In genomic region chr7:131008840-131009651, GRCh38 we compare ENCODE assay signal across 9 cellular contexts.
A peak's percentile ranks its signal among the peaks of the same experiment; 100 is the strongest.
DNase-seq lines count a peak whose midpoint lies in the region; FAIRE-seq and TF ChIP-seq lines count a peak whose summit lies in the region.
"Had no signal": no experiment of that assay in that cellular context is flagged by ENCODE, and none has a peak within 500 bp of the region (broad histone marks: within the 10 kb centered on the region; RNA-seq: fewer than 3 reads in every experiment).

No MANE protein-coding gene starts in this region.

- peak overlapping the region; percentile 92 for H3K27ac Mint-ChIP-seq in activated naive CD4-positive, alpha-beta T cell treated with anti-CD3 and anti-CD28 coated beads, Interleukin-2, amount 10 ng/mL, durations not matched to agents 7 days and 5 days
- H3K27ac Mint-ChIP-seq in activated T-helper 1 cell treated with anti-CD3 and anti-CD28 coated beads, Interleukin-12 subunit alpha, Interleukin-12 subunit beta, Interleukin-2, Interleukin-4 antibody, amounts not matched to agents 30 ng/mL and 10 ng/mL and 1 ng/mL, durations not matched to agents 14 hours and 24 hours and 36 hours = peak overlapping the region; percentile 91
- H3K27ac Mint-ChIP-seq in nephron progenitor cell = no peak overlapping the region

- TF ChIP-seq CTCF in kidney (IDR thresholded peaks at IDR 0.05; ENCODE audit: borderline replicate concordance, extremely low read depth, insufficient read depth) (no peak), transverse colon (IDR thresholded peaks at IDR 0.05) (no peak), nephron progenitor cell (IDR thresholded peaks at IDR 0.05) (no peak)

- H3K27me3 Mint-ChIP-seq in activated naive CD4-positive, alpha-beta T cell treated with anti-CD3 and anti-CD28 coated beads, Interleukin-2, amount 10 ng/mL, durations not matched to agents 7 days and 5 days = no peaks in the 10 kb centered on the region
- H3K27me3 Mint-ChIP-seq in activated T-helper 1 cell treated with anti-CD3 and anti-CD28 coated beads, Interleukin-12 subunit alpha, Interleukin-12 subunit beta, Interleukin-2, Interleukin-4 antibody, amounts not matched to agents 30 ng/mL and 10 ng/mL and 1 ng/mL, durations not matched to agents 14 hours and 24 hours and 36 hours (ENCODE audit: insufficient read depth) = no peaks in the 10 kb centered on the region
- H3K27me3 Mint-ChIP-seq in nephron progenitor cell (ENCODE audit: low read depth, poor library complexity) = peaks cover 12% of the 10 kb centered on the region

- WGBS in transverse colon (ENCODE audit: low coverage in 1 of 2), 2 donors = 43 to 52% methylated on average over 5 of the region's 5 CpGs

- H3K4me3 Mint-ChIP-seq in activated naive CD4-positive, alpha-beta T cell treated with anti-CD3 and anti-CD28 coated beads, Interleukin-2, amount 10 ng/mL, durations not matched to agents 7 days and 5 days = peak overlapping the region; percentile 7
- H3K4me3 Mint-ChIP-seq in activated T-helper 1 cell treated with anti-CD3 and anti-CD28 coated beads, Interleukin-12 subunit alpha, Interleukin-12 subunit beta, Interleukin-2, Interleukin-4 antibody, amounts not matched to agents 30 ng/mL and 10 ng/mL and 1 ng/mL, durations not matched to agents 14 hours and 24 hours and 36 hours = peak overlapping the region; percentile 45
- no peak overlapping the region for H3K4me3 Mint-ChIP-seq in nephron progenitor cell

- TF ChIP-seq POLR2A in transverse colon (IDR thresholded peaks at IDR 0.05) = no peak

- in situ Hi-C loops in transverse colon (cut with MboI; ENCODE audit: low pct_ligation_motif_present in 1 of 4, low pct_unique_long_range_greater_than_20kb in 1 of 4, low sequenced_read_pairs in 3 of 4) = loop anchor here in 1 of 4 donors (10.0 kb wide), 1 partner anchor 104 kb away; no protein-coding TSS in a partner anchor

- H3K4me3 ChIP-seq in kidney (ENCODE audit: low read length in 2 of 2) = no peak overlapping the region
- no peak overlapping the region for H3K4me3 ChIP-seq in transverse colon
- H3K4me3 ChIP-seq: BLaER1 treated with 17β-estradiol and CSF1 and Interleukin-3, amounts not matched to agents 10 nM and 100 nM had no signal

- no peak for TF ChIP-seq EP300 in transverse colon (IDR thresholded peaks at IDR 0.05; ENCODE audit: low read depth)

- H3K27ac ChIP-seq in kidney (ENCODE audit: low read depth in 2 of 2, low read length in 2 of 2) (peak overlapping the region; percentile 56 to 72), transverse colon (peak overlapping the region; percentile 36 to 84 (median 82))

- H3K9me3 ChIP-seq in kidney (ENCODE audit: control insufficient read depth in 1 of 2, low read length in 2 of 2) = no peaks in the 10 kb centered on the region
- H3K9me3 ChIP-seq in transverse colon = no peaks in the 10 kb centered on the region
- H3K9me3 ChIP-seq: BLaER1 treated with 17β-estradiol and CSF1 and Interleukin-3, amounts not matched to agents 10 nM and 100 nM had no signal

- peaks cover 17% of the 10 kb centered on the region for H3K36me3 Mint-ChIP-seq in activated naive CD4-positive, alpha-beta T cell treated with anti-CD3 and anti-CD28 coated beads, Interleukin-2, amount 10 ng/mL, durations not matched to agents 7 days and 5 days
- H3K36me3 Mint-ChIP-seq in activated T-helper 1 cell treated with anti-CD3 and anti-CD28 coated beads, Interleukin-12 subunit alpha, Interleukin-12 subunit beta, Interleukin-2, Interleukin-4 antibody, amounts not matched to agents 30 ng/mL and 10 ng/mL and 1 ng/mL, durations not matched to agents 14 hours and 24 hours and 36 hours (ENCODE audit: low read depth) = peaks cover 14% of the 10 kb centered on the region
- H3K36me3 Mint-ChIP-seq in nephron progenitor cell (ENCODE audit: low read depth) = no peaks in the 10 kb centered on the region

- no peaks in the 10 kb centered on the region for H3K27me3 ChIP-seq in transverse colon
- H3K27me3 ChIP-seq: BLaER1 treated with 17β-estradiol and CSF1 and Interleukin-3, amounts not matched to agents 10 nM and 100 nM had no signal

- CTCF ChIA-PET in activated naive CD4-positive, alpha-beta T cell treated with anti-CD3 and anti-CD28 coated beads, Interleukin-2, amount 10 ng/mL, durations not matched to agents 7 days and 5 days (lab: Charles Lee) = interaction anchor here (0.8 to 4.4 kb wide), 6 partner anchors 12 to 113 kb away, joined by 3 to 43 read pairs (median 4); no protein-coding TSS in a partner anchor

- H3K4me1 ChIP-seq in kidney (ENCODE audit: control insufficient read depth in 1 of 2, insufficient read depth in 1 of 2, low read depth in 1 of 2, low read length in 2 of 2) = peaks cover 37 to 47% of the 10 kb centered on the region in 2 donors
- H3K4me1 ChIP-seq in transverse colon = peaks cover 37 to 88% (median 57%) of the 10 kb centered on the region in 4 donors

- peak overlapping the region in 1 of 2 donors; percentile 10 for H3K9ac ChIP-seq in kidney (ENCODE audit: low read length in 2 of 2)

- DNase-seq in activated naive CD4-positive, alpha-beta T cell treated with anti-CD3 and anti-CD28 coated beads, Interleukin-2, amount 10 ng/mL, durations not matched to agents 7 days and 5 days = no peak
- DNase-seq in activated naive CD4-positive, alpha-beta T cell treated with Interleukin-2 at 50 U/mL for 16 hours = no peak
- DNase-seq in activated T-helper 1 cell treated with anti-CD3 and anti-CD28 coated beads, Interleukin-12 subunit alpha, Interleukin-12 subunit beta, Interleukin-2, Interleukin-4 antibody, amounts not matched to agents 30 ng/mL and 10 ng/mL and 1 ng/mL, durations not matched to agents 14 hours and 24 hours and 36 hours (ENCODE audit: low spot score) = no peak
- DNase-seq in kidney (no peak), transverse colon (no peak), nephron progenitor cell (no peak), NCI-H748 (lab: John Stamatoyannopoulos, UW; ENCODE audit: unreplicated experiment) (no peak), NCI-H1417 (lab: John Stamatoyannopoulos, UW) (no peak)

- no peaks in the 10 kb centered on the region for H3K36me3 ChIP-seq in kidney (ENCODE audit: control insufficient read depth in 1 of 2, insufficient read depth in 2 of 2, low read length in 2 of 2)
- H3K36me3 ChIP-seq in transverse colon = no peaks in the 10 kb centered on the region

- no peaks in the 10 kb centered on the region for H3K9me3 Mint-ChIP-seq in activated naive CD4-positive, alpha-beta T cell treated with anti-CD3 and anti-CD28 coated beads, Interleukin-2, amount 10 ng/mL, durations not matched to agents 7 days and 5 days
- peaks cover 12% of the 10 kb centered on the region for H3K9me3 Mint-ChIP-seq in activated T-helper 1 cell treated with anti-CD3 and anti-CD28 coated beads, Interleukin-12 subunit alpha, Interleukin-12 subunit beta, Interleukin-2, Interleukin-4 antibody, amounts not matched to agents 30 ng/mL and 10 ng/mL and 1 ng/mL, durations not matched to agents 14 hours and 24 hours and 36 hours
- no peaks in the 10 kb centered on the region for H3K9me3 Mint-ChIP-seq in nephron progenitor cell

- intact Hi-C loops in activated T-helper 1 cell treated with anti-CD3 and anti-CD28 coated beads, Interleukin-12 subunit alpha, Interleukin-12 subunit beta, Interleukin-2, Interleukin-4 antibody, amounts not matched to agents 30 ng/mL and 10 ng/mL and 1 ng/mL, durations not matched to agents 14 hours and 24 hours and 36 hours (cut with micrococcal nuclease) = loop anchor here (1.0 to 5.0 kb wide), 3 partner anchors 33 to 96 kb away; no protein-coding TSS in a partner anchor
- intact Hi-C loops in kidney (cut with DNase I) = no loop called here
- intact Hi-C loops in transverse colon (cut with DNase I; ENCODE audit: low total_unique reads) = loop anchor here (5.0 kb wide), 1 partner anchor 112 kb away; no protein-coding TSS in a partner anchor

- FAIRE-seq in kidney (lab: Jason Lieb, UNC) = no peak

- H3K4me1 Mint-ChIP-seq in activated naive CD4-positive, alpha-beta T cell treated with anti-CD3 and anti-CD28 coated beads, Interleukin-2, amount 10 ng/mL, durations not matched to agents 7 days and 5 days = peaks cover 83% of the 10 kb centered on the region
- H3K4me1 Mint-ChIP-seq in activated T-helper 1 cell treated with anti-CD3 and anti-CD28 coated beads, Interleukin-12 subunit alpha, Interleukin-12 subunit beta, Interleukin-2, Interleukin-4 antibody, amounts not matched to agents 30 ng/mL and 10 ng/mL and 1 ng/mL, durations not matched to agents 14 hours and 24 hours and 36 hours (ENCODE audit: low read depth) = peaks cover 83% of the 10 kb centered on the region
- peaks cover 36% of the 10 kb centered on the region for H3K4me1 Mint-ChIP-seq in nephron progenitor cell
